In genomic region chr22:23204125-23204488, GRCh38 we compare ENCODE assay signal across 14 cellular contexts. TPM values are rescaled to one million over a fixed set of nuclear protein-coding genes. Genes with fewer than 3 reads are reported as not detected.
DNase-seq lines count a peak whose midpoint lies in the region; TF ChIP-seq lines count a peak whose summit lies in the region.
"Had no signal": no experiment of that assay in that cellular context is flagged by ENCODE, and none has a peak within 500 bp of the region (broad histone marks: within the 10 kb centered on the region; RNA-seq: fewer than 3 reads in every experiment).

No MANE protein-coding gene starts in this region.

- CTCF ChIA-PET in RWPE1 (lab: Yijun Ruan, JAX) = interaction anchor here (1.0 kb wide), 1 partner anchor 61 kb away, joined by 3 read pairs; no protein-coding TSS in a partner anchor
- CTCF ChIA-PET in activated CD4-positive, alpha-beta memory T cell treated with anti-CD3 and anti-CD28 coated beads for 36 hours (lab: Charles Lee) = interaction anchor here (1.0 kb wide), 1 partner anchor 173 kb away, joined by 3 read pairs; no protein-coding TSS in a partner anchor

- peak overlapping the region; percentile 83 for H3K27ac ChIP-seq in RWPE1
- peak overlapping the region; percentile 48 to 81 for H3K27ac ChIP-seq in breast epithelium
- H3K27ac ChIP-seq in parathyroid adenoma = no peak overlapping the region
- H3K27ac ChIP-seq in thyroid gland = peak overlapping the region; percentile 61 to 80 (median 74)

- intact Hi-C loops in breast epithelium (cut with DNase I; ENCODE audit: low total_unique reads) (no loop called here), thyroid gland (cut with DNase I) (no loop called here)
- intact Hi-C loops in activated CD4-positive, alpha-beta memory T cell treated with anti-CD3 and anti-CD28 coated beads for 36 hours (cut with micrococcal nuclease) = no loop called here

- H3K4me2 ChIP-seq in parathyroid adenoma (ENCODE audit: low read length) = peak overlapping the region; percentile 36

- H3K4me3 Mint-ChIP-seq in activated CD4-positive, alpha-beta memory T cell treated with anti-CD3 and anti-CD28 coated beads for 36 hours = no peak overlapping the region
- H3K4me3 Mint-ChIP-seq: activated CD4-positive, alpha-beta T cell treated with anti-CD3 and anti-CD28 coated beads, Interleukin-2, amount 10 ng/mL, durations not matched to agents 24 days and 14 days; immature natural killer cell had no signal

- H3K27me3 ChIP-seq in breast epithelium = no peaks in the 10 kb centered on the region
- H3K27me3 ChIP-seq in parathyroid adenoma (ENCODE audit: control insufficient read depth, insufficient read depth, low read length) = no peaks in the 10 kb centered on the region
- no peaks in the 10 kb centered on the region for H3K27me3 ChIP-seq in thyroid gland

- H3K4me1 ChIP-seq in breast epithelium = peaks cover 0 to 16% of the 10 kb centered on the region in 2 donors
- H3K4me1 ChIP-seq in parathyroid adenoma = peaks cover 12% of the 10 kb centered on the region
- H3K4me1 ChIP-seq in thyroid gland = peaks cover 66 to 84% of the 10 kb centered on the region in 2 donors

- 77 to 84% methylated on average over 11 of the region's 11 CpGs for WGBS in thyroid gland, 2 donors

- TF ChIP-seq POLR2A in breast epithelium (IDR thresholded peaks at IDR 0.05) = no peak
- TF ChIP-seq POLR2A in thyroid gland (IDR thresholded peaks at IDR 0.05) = no peak

- peaks cover 31% of the 10 kb centered on the region for H3K4me1 Mint-ChIP-seq in activated CD4-positive, alpha-beta memory T cell treated with anti-CD3 and anti-CD28 coated beads for 36 hours (ENCODE audit: low read depth)

- H3K9me3 ChIP-seq in breast epithelium = no peaks in the 10 kb centered on the region
- no peaks in the 10 kb centered on the region for H3K9me3 ChIP-seq in parathyroid adenoma (ENCODE audit: control insufficient read depth, low read length)
- no peaks in the 10 kb centered on the region for H3K9me3 ChIP-seq in thyroid gland

- H3K4me3 ChIP-seq in breast epithelium = no peak overlapping the region
- H3K4me3 ChIP-seq in parathyroid adenoma (ENCODE audit: low read depth, low read length) = peak overlapping the region; percentile 39
- no peak overlapping the region for H3K4me3 ChIP-seq in thyroid gland (replicated peaks in 1 of 3)

- H3K27me3 Mint-ChIP-seq in activated CD4-positive, alpha-beta memory T cell treated with anti-CD3 and anti-CD28 coated beads for 36 hours = no peaks in the 10 kb centered on the region
- H3K27me3 Mint-ChIP-seq: activated CD4-positive, alpha-beta T cell treated with anti-CD3 and anti-CD28 coated beads, Interleukin-2, amount 10 ng/mL, durations not matched to agents 24 days and 14 days had no signal

- H3K9me3 Mint-ChIP-seq in activated CD4-positive, alpha-beta memory T cell treated with anti-CD3 and anti-CD28 coated beads for 36 hours = no peaks in the 10 kb centered on the region
- H3K9me3 Mint-ChIP-seq: activated CD4-positive, alpha-beta T cell treated with anti-CD3 and anti-CD28 coated beads, Interleukin-2, amount 10 ng/mL, durations not matched to agents 24 days and 14 days; immature natural killer cell had no signal

- H3K27ac Mint-ChIP-seq in activated CD4-positive, alpha-beta memory T cell treated with anti-CD3 and anti-CD28 coated beads for 36 hours = no peak overlapping the region
- H3K27ac Mint-ChIP-seq: activated CD4-positive, alpha-beta T cell treated with anti-CD3 and anti-CD28 coated beads, Interleukin-2, amount 10 ng/mL, durations not matched to agents 24 days and 14 days had no signal

- no peaks in the 10 kb centered on the region for H3K79me2 ChIP-seq in parathyroid adenoma

- DNase-seq in RWPE1 (ENCODE audit: low spot score) (no peak), breast epithelium (ENCODE audit: low spot score in 2 of 2) (no peak), thyroid gland (peak in 1 of 2 donors; percentile 10), NCI-H2171 treated with DMSO at 0.1 percent for 48 hours (lab: John Stamatoyannopoulos, UW) (no peak), HUDEP-2 (lab: John Stamatoyannopoulos, UW; ENCODE audit: unreplicated experiment in 76 of 76) (no peak)
- DNase-seq in activated CD4-positive, alpha-beta memory T cell treated with anti-CD3 and anti-CD28 coated beads for 36 hours = no peak
- DNase-seq: activated CD4-positive, alpha-beta T cell treated with anti-CD3 and anti-CD28 coated beads, Interleukin-2, amount 10 ng/mL, durations not matched to agents 24 days and 14 days; activated naive CD4-positive, alpha-beta T cell; AML-193; immature natural killer cell; Karpas-422; NCI-H510A treated with DMSO at 0.1 percent for 48 hours; stimulated activated CD4-positive, alpha-beta T cell treated with anti-CD3 and anti-CD28 coated beads, Interleukin-2, amount 100 ng/mL, for 48 hours had no signal

- H2AFZ ChIP-seq in parathyroid adenoma = no peak overlapping the region

- no peaks in the 10 kb centered on the region for H3K36me3 ChIP-seq in breast epithelium
- H3K36me3 ChIP-seq in parathyroid adenoma (ENCODE audit: control insufficient read depth, insufficient read depth, low read length) = no peaks in the 10 kb centered on the region
- no peaks in the 10 kb centered on the region for H3K36me3 ChIP-seq in thyroid gland

- TF ChIP-seq CTCF in RWPE1 (conservative IDR thresholded peaks at IDR 0.05; ENCODE audit: low read depth) = no peak
- TF ChIP-seq CTCF in breast epithelium (IDR thresholded peaks at IDR 0.05) = no peak
- no peak for TF ChIP-seq CTCF in parathyroid adenoma (IDR thresholded peaks at IDR 0.05)
- no peak for TF ChIP-seq CTCF in thyroid gland (IDR thresholded peaks at IDR 0.05)

- peaks cover 14% of the 10 kb centered on the region for H3K36me3 Mint-ChIP-seq in activated CD4-positive, alpha-beta memory T cell treated with anti-CD3 and anti-CD28 coated beads for 36 hours

- no peak overlapping the region for H3K9ac ChIP-seq in parathyroid adenoma

- POLR2A ChIA-PET in RWPE1 (lab: Yijun Ruan, JAX; ENCODE audit: low non-redundant PET) = no interaction called here
- POLR2A ChIA-PET in activated CD4-positive, alpha-beta memory T cell treated with anti-CD3 and anti-CD28 coated beads for 36 hours (lab: Charles Lee) = no interaction called here

RNA-seq across cellular contexts. Expression of gene BCR, which starts 23.8 kb away (rescaled TPM):
- 10 to 100 TPM; 25.3 to 44.6 (median 35.1) TPM for total RNA-seq in breast epithelium
- 100 to 1,000 TPM in 1 of 4 donors, 10 to 100 TPM in 3; 80.1 to 127 (median 87.7) TPM for total RNA-seq in thyroid gland
- total RNA-seq in activated CD4-positive, alpha-beta memory T cell treated with anti-CD3 and anti-CD28 coated beads for 36 hours = 10 to 100 TPM; 60.4 to 69.0 TPM

RNA-seq across cellular contexts. Expression of gene RAB36, which starts 58.8 kb away (rescaled TPM):
- total RNA-seq in breast epithelium (1 to 10 TPM; 1.3 to 4.8 (median 2.9) TPM), thyroid gland (10 to 100 TPM; 10.9 to 33.4 (median 27.8) TPM)
- under 1 TPM; 0.31 to 0.46 TPM for total RNA-seq in activated CD4-positive, alpha-beta memory T cell treated with anti-CD3 and anti-CD28 coated beads for 36 hours
- total RNA-seq: activated CD4-positive, alpha-beta T cell treated with anti-CD3 and anti-CD28 coated beads, Interleukin-2, amount 10 ng/mL, durations not matched to agents 24 days and 14 days had no signal
